In the genomic region with DNA sequence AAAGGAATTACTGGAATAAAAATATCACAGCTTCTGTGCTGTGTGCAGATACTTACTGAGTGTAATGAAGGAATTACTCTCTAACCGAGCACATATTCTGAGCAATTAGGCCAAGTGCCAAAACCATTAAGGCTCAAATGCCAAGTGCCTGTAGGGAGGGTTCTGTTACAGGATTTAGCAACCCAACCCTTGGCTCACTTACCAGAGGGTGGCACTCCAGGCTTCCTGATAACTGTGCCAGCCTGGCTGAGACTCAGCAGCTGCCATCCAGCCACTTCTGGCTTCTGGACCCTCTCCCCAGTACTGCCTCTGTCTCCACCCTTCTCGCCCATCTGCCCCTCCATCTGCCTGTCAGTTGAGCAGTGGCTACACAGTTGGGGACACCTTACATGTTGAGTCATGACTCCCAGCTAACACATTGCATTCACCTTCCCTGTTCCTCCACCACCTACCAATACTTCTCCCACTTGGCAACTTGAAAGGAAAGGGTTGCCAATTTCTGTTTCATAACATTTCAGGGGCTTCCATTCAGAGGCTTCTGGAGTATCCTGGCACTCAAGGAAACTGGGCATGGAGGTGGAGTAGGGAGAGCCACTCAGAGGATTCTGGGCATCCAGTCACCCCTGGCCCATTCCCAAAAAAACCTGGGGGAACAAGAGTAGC, we compare ENCODE assay signal across 9 cellular contexts.
DNase-seq lines count a peak whose midpoint lies in the region; ATAC-seq, FAIRE-seq and TF ChIP-seq lines count a peak whose summit lies in the region.
"Had no signal": no experiment of that assay in that cellular context is flagged by ENCODE, and none has a peak within 500 bp of the region (broad histone marks: within the 10 kb centered on the region; RNA-seq: fewer than 3 reads in every experiment).

No MANE protein-coding gene starts in this region.

- H3K4me3 ChIP-seq in bronchial epithelial cell (ENCODE audit: low read depth, low read length), result no peak overlapping the region
- H3K4me3 ChIP-seq in lower lobe of right lung, result no peak overlapping the region
- H3K4me3 ChIP-seq in uterus, result no peak overlapping the region
- H3K4me3 ChIP-seq: BLaER1 treated with 17β-estradiol and CSF1 and Interleukin-3, amounts not matched to agents 10 nM and 100 nM had no signal

- no peaks in the 10 kb centered on the region for H3K36me3 ChIP-seq in bronchial epithelial cell (ENCODE audit: control insufficient read depth, insufficient read depth, low read length)
- no peaks in the 10 kb centered on the region for H3K36me3 ChIP-seq in lower lobe of right lung
- H3K36me3 ChIP-seq in uterus, result no peaks in the 10 kb centered on the region
- H3K36me3 ChIP-seq: BLaER1 treated with 17β-estradiol and CSF1 and Interleukin-3, amounts not matched to agents 10 nM and 100 nM had no signal

- FAIRE-seq in bronchial epithelial cell (lab: Jason Lieb, UNC), result peak; percentile 40

- no peaks in the 10 kb centered on the region for H3K27me3 ChIP-seq in bronchial epithelial cell (ENCODE audit: control insufficient read depth, insufficient read depth, low read length)
- no peaks in the 10 kb centered on the region for H3K27me3 ChIP-seq in lower lobe of right lung (ENCODE audit: low read depth)
- no peaks in the 10 kb centered on the region for H3K27me3 ChIP-seq in uterus
- H3K27me3 ChIP-seq: BLaER1 treated with 17β-estradiol and CSF1 and Interleukin-3, amounts not matched to agents 10 nM and 100 nM had no signal

- TF ChIP-seq CTCF in bronchial epithelial cell (IDR thresholded peaks at IDR 0.05; ENCODE audit: insufficient read depth, low read length, severe bottlenecking), result peak; percentile 65
- TF ChIP-seq CTCF in lower lobe of right lung (IDR thresholded peaks at IDR 0.05), result peak; percentile 30
- peak in 1 of 4 experiments; percentile 11 for TF ChIP-seq CTCF in uterus (IDR thresholded peaks at IDR 0.05)

- CTCF ChIA-PET in HEK293T (lab: Yijun Ruan, JAX), result interaction anchor here (1.5 kb wide), 1 partner anchor 177 kb away, joined by 4 read pairs; no protein-coding TSS in a partner anchor

- peak; percentile 85 to 89 for ATAC-seq in lower lobe of right lung

- H3K4me1 ChIP-seq in lower lobe of right lung (peaks cover 14% of the 10 kb centered on the region), uterus (peaks cover 0 to 7% of the 10 kb centered on the region in 2 donors)

- H3K27ac ChIP-seq in lower lobe of right lung (no peak overlapping the region), uterus (peak overlapping the region; percentile 61 to 78)
- H3K27ac ChIP-seq: BLaER1 treated with 17β-estradiol and CSF1 and Interleukin-3, amounts not matched to agents 10 nM and 100 nM had no signal

- POLR2A ChIA-PET in HEK293T (lab: Yijun Ruan, JAX), result no interaction called here

- intact Hi-C loops in lower lobe of right lung (cut with DNase I), result no loop called here
- intact Hi-C loops in uterus (cut with DNase I; ENCODE audit: low total_unique reads), result no loop called here

- peak; percentile 9 for DNase-seq in activated CD4-positive, alpha-beta T cell treated with anti-CD3 and anti-CD28 coated beads for 1 hour
- no peak for DNase-seq in activated CD4-positive, alpha-beta T cell treated with anti-CD3 and anti-CD28 coated beads, Interleukin-2, amount 50 U/mL, for 4 hours
- DNase-seq in NCI-H774 (lab: John Stamatoyannopoulos, UW), result peak; percentile 33
- peak; percentile 46 for DNase-seq in bronchial epithelial cell (ENCODE audit: low read depth)
- peak; percentile 50 for DNase-seq in lower lobe of right lung
- DNase-seq in uterus, result peak; percentile 35 to 51
- no peak for DNase-seq in SIG-M5 treated with dmso at 0.1 percent for 504 hours (lab: John Stamatoyannopoulos, UW; ENCODE audit: unreplicated experiment)
- DNase-seq in HEK293T (ENCODE audit: extremely low spot score), result no peak

- no peak for TF ChIP-seq POLR2A in uterus (IDR thresholded peaks at IDR 0.05)

- H3K9me3 ChIP-seq in lower lobe of right lung (no peaks in the 10 kb centered on the region), uterus (no peaks in the 10 kb centered on the region)
- H3K9me3 ChIP-seq: BLaER1 treated with 17β-estradiol and CSF1 and Interleukin-3, amounts not matched to agents 10 nM and 100 nM had no signal

TF ChIP-seq in HEK293T, 16 proteins besides CTCF, POLR2A, EP300 and RAD21:
- TF ChIP-seq ELF4 (IDR thresholded peaks at IDR 0.05), result no peak
- no peak for TF ChIP-seq FOXA1 (IDR thresholded peaks at IDR 0.05)
- TF ChIP-seq FOXM1 (IDR thresholded peaks at IDR 0.05; ENCODE audit: borderline replicate concordance), result no peak
- no peak for TF ChIP-seq BHLHE40 (IDR thresholded peaks at IDR 0.05; ENCODE audit: borderline replicate concordance)
- TF ChIP-seq FOXK2 (IDR thresholded peaks at IDR 0.05), result no peak
- no peak for TF ChIP-seq ZNF384 (IDR thresholded peaks at IDR 0.05)
- TF ChIP-seq NFRKB (IDR thresholded peaks at IDR 0.05), result no peak
- TF ChIP-seq SUZ12 (IDR thresholded peaks at IDR 0.05), result no peak
- TF ChIP-seq HDGF (IDR thresholded peaks at IDR 0.05; ENCODE audit: borderline replicate concordance), result no peak
- TF ChIP-seq ARNT (IDR thresholded peaks at IDR 0.05), result no peak
- TF ChIP-seq, protein P1, sequence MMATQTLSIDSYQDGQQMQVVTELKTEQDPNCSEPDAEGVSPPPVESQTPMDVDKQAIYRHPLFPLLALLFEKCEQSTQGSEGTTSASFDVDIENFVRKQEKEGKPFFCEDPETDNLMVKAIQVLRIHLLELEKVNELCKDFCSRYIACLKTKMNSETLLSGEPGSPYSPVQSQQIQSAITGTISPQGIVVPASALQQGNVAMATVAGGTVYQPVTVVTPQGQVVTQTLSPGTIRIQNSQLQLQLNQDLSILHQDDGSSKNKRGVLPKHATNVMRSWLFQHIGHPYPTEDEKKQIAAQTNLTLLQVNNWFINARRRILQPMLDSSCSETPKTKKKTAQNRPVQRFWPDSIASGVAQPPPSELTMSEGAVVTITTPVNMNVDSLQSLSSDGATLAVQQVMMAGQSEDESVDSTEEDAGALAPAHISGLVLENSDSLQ (IDR thresholded peaks at IDR 0.05), result no peak
- no peak for TF ChIP-seq TARDBP (IDR thresholded peaks at IDR 0.05)
- no peak for TF ChIP-seq LEF1 (IDR thresholded peaks at IDR 0.05; ENCODE audit: borderline replicate concordance)
- TF ChIP-seq L3MBTL2 (conservative IDR thresholded peaks at IDR 0.05), result no peak
- TF ChIP-seq SP1 (IDR thresholded peaks at IDR 0.05), result no peak
- no peak for TF ChIP-seq CTBP1 (IDR thresholded peaks at IDR 0.05; ENCODE audit: borderline replicate concordance)

Comparison
In these comparisons a context has a peak if more than half of its experiments do, and no peak if none do; other contexts are left out.
1. DNase-seq: peak in activated CD4-positive, alpha-beta T cell treated with anti-CD3 and anti-CD28 coated beads for 1 hour (single experiment), NCI-H774 (single experiment), bronchial epithelial cell (single experiment), lower lobe of right lung (single experiment) and uterus (2 of 2); none in activated CD4-positive, alpha-beta T cell treated with anti-CD3 and anti-CD28 coated beads, Interleukin-2, amount 50 U/mL, for 4 hours (0 of 2), SIG-M5 treated with dmso at 0.1 percent for 504 hours (single experiment) and HEK293T (single experiment).